17 cellular contexts compared by ENCODE assay signal in genomic region chr3:182971637-182972036, GRCh38. TPM values are rescaled to one million over a fixed set of nuclear protein-coding genes. Genes with fewer than 3 reads are reported as not detected.
DNase-seq lines count a peak whose midpoint lies in the region; ATAC-seq and TF ChIP-seq lines count a peak whose summit lies in the region.
"Had no signal": no experiment of that assay in that cellular context is flagged by ENCODE, and none has a peak within 500 bp of the region (broad histone marks: within the 10 kb centered on the region; RNA-seq: fewer than 3 reads in every experiment).

No MANE protein-coding gene starts in this region.

- peak; percentile 42 for ATAC-seq in GM21619 (IDR thresholded peaks at IDR 0.05; ENCODE audit: unreplicated experiment)
- no peak for ATAC-seq in left lung
- ATAC-seq: HCT116 had no signal

- H2AFZ ChIP-seq in MM.1S (ENCODE audit: low read length), result no peak overlapping the region

- no peak overlapping the region for H3K4me3 ChIP-seq in MM.1S (ENCODE audit: low read length)
- no peak overlapping the region for H3K4me3 ChIP-seq in fibroblast of villous mesenchyme (ENCODE audit: low read depth, low read length)
- H3K4me3 ChIP-seq in left lung, result no peak overlapping the region
- H3K4me3 ChIP-seq: prostate gland had no signal

- no peak for TF ChIP-seq CTCF in MM.1S (IDR thresholded peaks at IDR 0.05; ENCODE audit: low read length)
- TF ChIP-seq CTCF in fibroblast of villous mesenchyme (IDR thresholded peaks at IDR 0.05; ENCODE audit: insufficient read depth, low read depth, low read length), result no peak
- TF ChIP-seq CTCF in left lung (IDR thresholded peaks at IDR 0.05), result no peak

- no peaks in the 10 kb centered on the region for H3K36me3 ChIP-seq in MM.1S (replicated peaks; ENCODE audit: insufficient read depth, low read length)
- no peaks in the 10 kb centered on the region for H3K36me3 ChIP-seq in left lung
- H3K36me3 ChIP-seq: prostate gland had no signal

- no peaks in the 10 kb centered on the region for H3K9me3 ChIP-seq in MM.1S (replicated peaks; ENCODE audit: insufficient read depth, low read length)
- no peaks in the 10 kb centered on the region for H3K9me3 ChIP-seq in left lung
- H3K9me3 ChIP-seq: prostate gland had no signal

- 0 out of 2 replicates have a peak, but pooled peaks cover 4% of the 10 kb centered on the region for H4K20me1 ChIP-seq in MM.1S (ENCODE audit: insufficient read depth, low read length)

- H3K9ac ChIP-seq in MM.1S (ENCODE audit: low read length), result no peak overlapping the region

- no peaks in the 10 kb centered on the region for H3F3A ChIP-seq in MM.1S (ENCODE audit: insufficient read depth, low read length)

- H3K4me2 ChIP-seq in MM.1S (ENCODE audit: low read depth, low read length), result no peak overlapping the region

- H3K4me1 ChIP-seq in MM.1S (ENCODE audit: low read length) (peaks cover 5% of the 10 kb centered on the region; the same call in 1 of the 2 replicates), left lung (peaks cover 0 to 33% of the 10 kb centered on the region in 2 donors)
- H3K4me1 ChIP-seq: prostate gland had no signal

- no peaks in the 10 kb centered on the region for H3K9me2 ChIP-seq in MM.1S (replicated peaks; ENCODE audit: insufficient read depth, low read length)

- peaks cover 95% of the 10 kb centered on the region for H3K79me2 ChIP-seq in MM.1S (ENCODE audit: low read length)

- DNase-seq in EH (ENCODE audit: low read depth) (peak; percentile 41), MM.1S (peak; percentile 38), fibroblast of villous mesenchyme (ENCODE audit: low read depth) (peak; percentile 59), left lung (no peak), retina (no peak), DMS79 (lab: John Stamatoyannopoulos, UW) (no peak), SIG-M5 treated with dmso at 0.1 percent for 504 hours (lab: John Stamatoyannopoulos, UW; ENCODE audit: unreplicated experiment) (no peak)
- DNase-seq: activated naive CD4-positive, alpha-beta T cell; cerebellar nuclear complex; erythroblast; midbrain; NCI-H187 treated with DMSO at 0.1 percent for 48 hours; SHP77; stimulated activated CD4-positive, alpha-beta T cell treated with anti-CD3 and anti-CD28 coated beads, Interleukin-2, amount 100 ng/mL, for 24 hours had no signal

- H3K27me3 ChIP-seq in MM.1S (replicated peaks; ENCODE audit: insufficient read depth, low read length) (no peaks in the 10 kb centered on the region), left lung (no peaks in the 10 kb centered on the region)

- intact Hi-C loops in left lung (cut with DNase I), result no loop called here

- H3K27ac ChIP-seq in MM.1S (ENCODE audit: low read length) (no peak overlapping the region), left lung (no peak overlapping the region)
- H3K27ac ChIP-seq: prostate gland had no signal

RNA-seq across cellular contexts. Expression of gene DCUN1D1, which starts 8.7 kb away (rescaled TPM):
- total RNA-seq in fibroblast of villous mesenchyme (23.2 and 40.2 TPM in 2 replicates), left lung (10 to 100 TPM; 39.4 to 47.4 TPM)

Comparison
In these comparisons a context has a peak if more than half of its experiments do, and no peak if none do; other contexts are left out.
1. DNase-seq: peak in EH (single experiment), MM.1S (single experiment) and fibroblast of villous mesenchyme (single experiment); none in left lung (0 of 2), retina (single experiment), DMS79 (single experiment) and SIG-M5 treated with dmso at 0.1 percent for 504 hours (single experiment).